ENCODE assay signal across 11 cellular contexts in the genomic region with DNA sequence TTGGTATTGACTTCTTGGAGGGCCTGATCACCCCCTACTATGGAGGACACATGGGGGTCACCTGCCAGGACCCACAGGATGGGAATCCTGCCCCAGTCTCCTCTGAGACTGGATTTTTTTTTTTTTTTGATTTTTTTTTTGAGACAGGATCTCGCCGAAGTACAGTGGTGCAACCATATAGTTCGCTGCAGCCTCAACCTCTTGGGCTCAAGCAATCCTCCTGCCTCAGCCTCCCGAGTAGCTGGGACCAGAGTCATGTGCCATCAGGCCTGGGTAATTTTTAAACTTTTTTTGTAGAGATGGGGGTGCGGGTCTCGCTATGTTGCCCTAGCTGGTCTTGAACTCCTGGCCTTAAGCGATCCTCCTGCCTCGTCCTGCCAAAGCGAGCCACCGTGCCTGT. TPM values are rescaled to one million over a fixed set of nuclear protein-coding genes. Genes with fewer than 3 reads are reported as not detected.
DNase-seq lines count a peak whose midpoint lies in the region; ATAC-seq and TF ChIP-seq lines count a peak whose summit lies in the region.
"Had no signal": no experiment of that assay in that cellular context is flagged by ENCODE, and none has a peak within 500 bp of the region (broad histone marks: within the 10 kb centered on the region; RNA-seq: fewer than 3 reads in every experiment).

No MANE protein-coding gene starts in this region.

- no peaks in the 10 kb centered on the region; the same call in 1 of the 2 replicates for H3K27me3 Mint-ChIP-seq in H9 (ENCODE audit: low read depth)
- H3K27me3 Mint-ChIP-seq in activated T-helper 1 cell treated with anti-CD3 and anti-CD28 coated beads, Interleukin-12 subunit alpha, Interleukin-12 subunit beta, Interleukin-2, Interleukin-4 antibody, amounts not matched to agents 30 ng/mL and 10 ng/mL and 1 ng/mL, durations not matched to agents 14 hours and 24 hours and 36 hours (ENCODE audit: insufficient read depth): no peaks in the 10 kb centered on the region

- no peak overlapping the region for H4K5ac ChIP-seq in H9 (ENCODE audit: insufficient read length, low read depth, low read length)

- no peaks in the 10 kb centered on the region for H3K36me3 ChIP-seq in BLaER1 treated with 17β-estradiol and CSF1 and Interleukin-3, amounts not matched to agents 10 nM and 100 nM
- no peaks in the 10 kb centered on the region for H3K36me3 ChIP-seq in mucosa of rectum (ENCODE audit: control insufficient read depth in 2 of 2, insufficient read depth in 2 of 2, low read length in 2 of 2)
- H3K36me3 ChIP-seq in mucosa of descending colon (ENCODE audit: low read depth): no peaks in the 10 kb centered on the region
- H3K36me3 ChIP-seq: heart right ventricle had no signal

- intact Hi-C loops in activated T-helper 1 cell treated with anti-CD3 and anti-CD28 coated beads, Interleukin-12 subunit alpha, Interleukin-12 subunit beta, Interleukin-2, Interleukin-4 antibody, amounts not matched to agents 30 ng/mL and 10 ng/mL and 1 ng/mL, durations not matched to agents 14 hours and 24 hours and 36 hours (cut with micrococcal nuclease): loop anchor here (10.0 kb wide), 1 partner anchor 362 kb away; the partner anchor contains the start of gene RFX1
- intact Hi-C loops in mucosa of descending colon (cut with DNase I, micrococcal nuclease): no loop called here

- H3K27ac Mint-ChIP-seq in H9: no peak overlapping the region; a peak in 1 of 7 replicates
- H3K27ac Mint-ChIP-seq in activated T-helper 1 cell treated with anti-CD3 and anti-CD28 coated beads, Interleukin-12 subunit alpha, Interleukin-12 subunit beta, Interleukin-2, Interleukin-4 antibody, amounts not matched to agents 30 ng/mL and 10 ng/mL and 1 ng/mL, durations not matched to agents 14 hours and 24 hours and 36 hours: peak overlapping the region; percentile 97

- no peaks in the 10 kb centered on the region for H3K79me2 ChIP-seq in H9 (ENCODE audit: insufficient read depth, low read length)

- DNase-seq in H9 (no peak), KBM-7 (no peak), NCI-H226 (no peak), mucosa of descending colon (no peak)
- DNase-seq in activated T-helper 1 cell treated with anti-CD3 and anti-CD28 coated beads, Interleukin-12 subunit alpha, Interleukin-12 subunit beta, Interleukin-2, Interleukin-4 antibody, amounts not matched to agents 30 ng/mL and 10 ng/mL and 1 ng/mL, durations not matched to agents 14 hours and 24 hours and 36 hours (ENCODE audit: low spot score): no peak
- DNase-seq: GOT3 had no signal

- H2AFZ ChIP-seq in H9 (ENCODE audit: low read length): peak overlapping the region; percentile 74

- no peak overlapping the region for H3K23ac ChIP-seq in H9 (ENCODE audit: insufficient read length, low read depth, low read length)

- peaks cover 4% of the 10 kb centered on the region for H3K23me2 ChIP-seq in H9 (ENCODE audit: insufficient read length, low read depth, low read length, poor library complexity, severe bottlenecking)

- H2BK5ac ChIP-seq in H9 (ENCODE audit: insufficient read length, low read length): no peak overlapping the region

- H3K27me3 ChIP-seq in BLaER1 treated with 17β-estradiol and CSF1 and Interleukin-3, amounts not matched to agents 10 nM and 100 nM: no peaks in the 10 kb centered on the region
- H3K27me3 ChIP-seq in H9 (ENCODE audit: insufficient read depth, low read length) (no peaks in the 10 kb centered on the region), mucosa of rectum (ENCODE audit: control insufficient read depth in 2 of 2, insufficient read depth in 2 of 2, low read length in 2 of 2) (no peaks in the 10 kb centered on the region)
- H3K27me3 ChIP-seq: heart right ventricle had no signal

- H3K27ac ChIP-seq in BLaER1 treated with 17β-estradiol and CSF1 and Interleukin-3, amounts not matched to agents 10 nM and 100 nM: peak overlapping the region in 9 of 11 experiments; percentile 9 to 86 (median 64); a peak in 14 of 22 replicates
- H3K27ac ChIP-seq in H9 (ENCODE audit: insufficient read length, low read depth, low read length) (no peak overlapping the region), mucosa of rectum (ENCODE audit: low read depth in 2 of 2, low read length in 2 of 2) (peak overlapping the region; percentile 28 to 35)

- H3K14ac ChIP-seq in H9 (ENCODE audit: insufficient read depth, low read length): no peak overlapping the region

- no peak overlapping the region for H2BK20ac ChIP-seq in H9 (ENCODE audit: low read depth, low read length, poor library complexity, severe bottlenecking)

- peaks cover 16 to 26% of the 10 kb centered on the region in 2 experiments for H3K4me1 Mint-ChIP-seq in H9
- peaks cover 78% of the 10 kb centered on the region for H3K4me1 Mint-ChIP-seq in activated T-helper 1 cell treated with anti-CD3 and anti-CD28 coated beads, Interleukin-12 subunit alpha, Interleukin-12 subunit beta, Interleukin-2, Interleukin-4 antibody, amounts not matched to agents 30 ng/mL and 10 ng/mL and 1 ng/mL, durations not matched to agents 14 hours and 24 hours and 36 hours (ENCODE audit: low read depth)

- no peaks in the 10 kb centered on the region for H3K36me3 Mint-ChIP-seq in H9 (ENCODE audit: insufficient read depth in 1 of 3, low read depth in 3 of 3)
- H3K36me3 Mint-ChIP-seq in activated T-helper 1 cell treated with anti-CD3 and anti-CD28 coated beads, Interleukin-12 subunit alpha, Interleukin-12 subunit beta, Interleukin-2, Interleukin-4 antibody, amounts not matched to agents 30 ng/mL and 10 ng/mL and 1 ng/mL, durations not matched to agents 14 hours and 24 hours and 36 hours (ENCODE audit: low read depth): peaks cover 5% of the 10 kb centered on the region

- H3K4me3 ChIP-seq in BLaER1 treated with 17β-estradiol and CSF1 and Interleukin-3, amounts not matched to agents 10 nM and 100 nM: no peak overlapping the region
- H3K4me3 ChIP-seq in mucosa of rectum (ENCODE audit: low read length in 2 of 2) (no peak overlapping the region), mucosa of descending colon (no peak overlapping the region)
- H3K4me3 ChIP-seq: heart right ventricle had no signal

- H2BK12ac ChIP-seq in H9 (ENCODE audit: insufficient read length, low read depth, low read length): no peak overlapping the region

- no peak overlapping the region for H3T11ph ChIP-seq in H9 (ENCODE audit: low read length)

- in situ Hi-C loops in KBM-7 (cut with MboI; ENCODE audit: low pct_unique_long_range_greater_than_20kb, low sequenced_read_pairs): no loop called here

- H2BK15ac ChIP-seq in H9 (ENCODE audit: low read depth, low read length): no peak overlapping the region

- peak overlapping the region in 1 of 11 experiments; percentile 54; a peak in 2 of 22 replicates for H3K9ac ChIP-seq in BLaER1 treated with 17β-estradiol and CSF1 and Interleukin-3, amounts not matched to agents 10 nM and 100 nM
- H3K9ac ChIP-seq in H9 (ENCODE audit: extremely low read depth, insufficient read length, low read length) (no peak overlapping the region), mucosa of rectum (ENCODE audit: low read depth in 1 of 2, low read length in 2 of 2) (peak overlapping the region in 1 of 2 donors; percentile 47)

- H3K4me3 Mint-ChIP-seq in H9: no peak overlapping the region
- H3K4me3 Mint-ChIP-seq in activated T-helper 1 cell treated with anti-CD3 and anti-CD28 coated beads, Interleukin-12 subunit alpha, Interleukin-12 subunit beta, Interleukin-2, Interleukin-4 antibody, amounts not matched to agents 30 ng/mL and 10 ng/mL and 1 ng/mL, durations not matched to agents 14 hours and 24 hours and 36 hours: peak overlapping the region; percentile 74
- H3K4me3 Mint-ChIP-seq: neural crest cell had no signal

- no peak overlapping the region for H3K56ac ChIP-seq in H9 (ENCODE audit: insufficient read length, low read depth, low read length)

- no peaks in the 10 kb centered on the region for H4K20me1 ChIP-seq in BLaER1 treated with 17β-estradiol and CSF1 and Interleukin-3, amounts not matched to agents 10 nM and 100 nM
- H4K20me1 ChIP-seq in H9 (ENCODE audit: control insufficient read depth, insufficient read depth, insufficient read length): no peaks in the 10 kb centered on the region

- H3K4ac ChIP-seq in H9 (ENCODE audit: low read depth, low read length): no peak overlapping the region

- no peak overlapping the region for H4K91ac ChIP-seq in H9 (ENCODE audit: insufficient read length, low read depth, low read length)

- H2AK5ac ChIP-seq in H9 (ENCODE audit: insufficient read length, low read length): no peak overlapping the region

- no peak overlapping the region for H2BK120ac ChIP-seq in H9 (ENCODE audit: low read depth, low read length, poor library complexity, severe bottlenecking)

- peaks cover 87 to 99% (median 97%) of the 10 kb centered on the region in 10 experiments for H3K4me1 ChIP-seq in BLaER1 treated with 17β-estradiol and CSF1 and Interleukin-3, amounts not matched to agents 10 nM and 100 nM
- 0 out of 2 replicates have a peak, but pooled peaks cover 2% of the 10 kb centered on the region for H3K4me1 ChIP-seq in H9 (ENCODE audit: insufficient read depth, low read length)
- peaks cover 11 to 14% of the 10 kb centered on the region in 2 donors for H3K4me1 ChIP-seq in mucosa of rectum (ENCODE audit: control insufficient read depth in 2 of 2, insufficient read depth in 2 of 2, low read length in 2 of 2)
- peaks cover 8% of the 10 kb centered on the region for H3K4me1 ChIP-seq in mucosa of descending colon (ENCODE audit: low read depth)

- TF ChIP-seq CTCF in H9 (conservative IDR thresholded peaks at IDR 0.05) (no peak), mucosa of descending colon (IDR thresholded peaks at IDR 0.05) (no peak)

- H3K9me3 ChIP-seq in BLaER1 treated with 17β-estradiol and CSF1 and Interleukin-3, amounts not matched to agents 10 nM and 100 nM (replicated peaks in 1 of 11): no peaks in the 10 kb centered on the region
- no peaks in the 10 kb centered on the region for H3K9me3 ChIP-seq in H9 (ENCODE audit: control insufficient read depth, low read depth, low read length)
- no peaks in the 10 kb centered on the region for H3K9me3 ChIP-seq in mucosa of rectum (ENCODE audit: control insufficient read depth in 2 of 2, low read length in 2 of 2)
- no peaks in the 10 kb centered on the region for H3K9me3 ChIP-seq in mucosa of descending colon
- H3K9me3 ChIP-seq: heart right ventricle had no signal

- H3K18ac ChIP-seq in H9 (ENCODE audit: insufficient read length, low read depth, low read length): no peak overlapping the region

- no peaks in the 10 kb centered on the region for H3K79me1 ChIP-seq in H9 (ENCODE audit: insufficient read depth, low read depth, low read length, poor library complexity, severe bottlenecking)

- H3K4me2 ChIP-seq in BLaER1 treated with 17β-estradiol and CSF1 and Interleukin-3, amounts not matched to agents 10 nM and 100 nM: peak overlapping the region; percentile 49 to 95 (median 88); a peak in 20 of 22 replicates
- H3K4me2 ChIP-seq in H9 (ENCODE audit: insufficient read depth, insufficient read length, low read length): no peak overlapping the region

- no peak for ATAC-seq in GM21367 (IDR thresholded peaks at IDR 0.05; ENCODE audit: unreplicated experiment)
- no peak for ATAC-seq in mucosa of descending colon

- no peak overlapping the region for H4K8ac ChIP-seq in H9 (replicated peaks; ENCODE audit: insufficient read length, low read depth, low read length)

- no CpG with 5 or more reads among the region's 10 CpGs for WGBS in H9 (ENCODE audit: extremely low coverage, insufficient read length, low lambda C conversion rate)

- H3K9me3 Mint-ChIP-seq in H9: peaks cover 0 to 3% of the 10 kb centered on the region in 2 experiments; a peak in 1 of 5 replicates
- H3K9me3 Mint-ChIP-seq in activated T-helper 1 cell treated with anti-CD3 and anti-CD28 coated beads, Interleukin-12 subunit alpha, Interleukin-12 subunit beta, Interleukin-2, Interleukin-4 antibody, amounts not matched to agents 30 ng/mL and 10 ng/mL and 1 ng/mL, durations not matched to agents 14 hours and 24 hours and 36 hours: no peaks in the 10 kb centered on the region
- H3K9me3 Mint-ChIP-seq: neural crest cell had no signal

RNA-seq across cellular contexts. Expression of gene ADGRE5, which starts 14.2 kb away (rescaled TPM):
- total RNA-seq in H9 (2021): 0.96 and 0.97 TPM in 2 replicates
- 219 and 226 TPM in 2 replicates for total RNA-seq in activated T-helper 1 cell treated with anti-CD3 and anti-CD28 coated beads, Interleukin-12 subunit alpha, Interleukin-12 subunit beta, Interleukin-2, Interleukin-4 antibody, amounts not matched to agents 30 ng/mL and 10 ng/mL and 1 ng/mL, durations not matched to agents 14 hours and 24 hours and 36 hours
- 100 to 1,000 TPM in 2 of 3 donors, 10 to 100 TPM in 1; 92.7 to 130 (median 127) TPM for total RNA-seq in mucosa of descending colon

RNA-seq across cellular contexts. Expression of gene DDX39A, which starts 52.1 kb away (rescaled TPM):
- total RNA-seq in H9 (2021) (137 and 145 TPM in 2 replicates), mucosa of descending colon (10 to 100 TPM; 56.9 to 85.5 (median 66.5) TPM)
- total RNA-seq in activated T-helper 1 cell treated with anti-CD3 and anti-CD28 coated beads, Interleukin-12 subunit alpha, Interleukin-12 subunit beta, Interleukin-2, Interleukin-4 antibody, amounts not matched to agents 30 ng/mL and 10 ng/mL and 1 ng/mL, durations not matched to agents 14 hours and 24 hours and 36 hours: 273 and 287 TPM in 2 replicates

Comparison
In these comparisons a context has a peak if more than half of its experiments do, and no peak if none do; other contexts are left out.
1. RNA of gene ADGRE5, which starts 14.2 kb away (total RNA-seq): 219 to 226 TPM in activated T-helper 1 cell treated with anti-CD3 and anti-CD28 coated beads, Interleukin-12 subunit alpha, Interleukin-12 subunit beta, Interleukin-2, Interleukin-4 antibody, amounts not matched to agents 30 ng/mL and 10 ng/mL and 1 ng/mL, durations not matched to agents 14 hours and 24 hours and 36 hours and 92.7 to 130 TPM in mucosa of descending colon; 0.96 to 0.97 TPM in H9; every median in the first group is over 10 times any median in the second.